Comparison of ENCODE assay signal across 31 cellular contexts in the genomic region with DNA sequence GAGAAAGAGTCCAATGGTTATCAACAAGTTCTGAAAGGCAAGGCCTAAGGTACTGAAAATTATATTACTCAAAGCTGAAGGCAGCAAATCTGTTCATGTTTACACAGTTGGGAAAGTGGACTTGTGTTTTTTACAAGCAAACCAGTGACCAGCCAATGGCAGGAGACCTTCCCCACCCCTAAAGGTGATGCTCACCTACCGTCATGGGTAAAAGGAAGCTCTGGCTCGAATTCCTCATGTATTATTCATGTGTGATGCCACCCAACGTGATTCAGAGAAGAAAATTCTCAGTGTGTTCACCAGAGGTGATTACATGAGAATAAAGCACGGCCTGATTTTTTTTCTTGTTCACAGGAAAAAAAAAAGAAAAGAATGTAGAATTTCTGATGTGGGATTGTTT.
"Had no signal": no experiment of that assay in that cellular context is flagged by ENCODE, and none has a peak within 500 bp of the region (broad histone marks: within the 10 kb centered on the region; RNA-seq: fewer than 3 reads in every experiment).

No MANE protein-coding gene starts in this region.

- H3K27me3 ChIP-seq: brain microvascular endothelial cell, cardiac muscle cell, MG63, Peyer's patch had no signal

- ATAC-seq: activated CD8-positive, alpha-beta T cell treated with anti-CD3 and anti-CD28 coated beads for 36 hours; activated T-cell treated with anti-CD3 and anti-CD28 coated beads, Interleukin-2, amount 50 U/mL, for 72 hours; activated T-helper 17 cell treated with anti-CD3 and anti-CD28 coated beads, Interleukin-2, amount 50 U/mL, for 72 hours had no signal

- H3K4me1 ChIP-seq: Peyer's patch had no signal

- H3K9me3 ChIP-seq: MG63, Peyer's patch had no signal

- DNase-seq: activated CD4-positive, alpha-beta T cell treated with anti-CD3 and anti-CD28 coated beads, Interleukin-2, amount 10 ng/mL, durations not matched to agents 24 days and 14 days; activated CD4-positive, alpha-beta T cell treated with anti-CD3 and anti-CD28 coated beads, Interleukin-2, amount 50 U/mL, for 4 hours; activated CD8-positive, alpha-beta T cell treated with anti-CD3 and anti-CD28 coated beads for 36 hours; activated effector memory CD4-positive, alpha-beta T cell treated with anti-CD3 and anti-CD28 coated beads, Interleukin-2, amount 50 U/mL, for 16 hours; activated naive CD4-positive, alpha-beta T cell; activated naive CD4-positive, alpha-beta T cell treated with anti-CD3 and anti-CD28 coated beads, Interleukin-2, amount 50 U/mL, for 16 hours; activated naive CD8-positive, alpha-beta T cell treated with anti-CD3 and anti-CD28 coated beads for 36 hours; activated T-cell treated with anti-CD3 and anti-CD28 coated beads, Interleukin-2, amount 50 U/mL, for 1 hour; activated T-cell treated with anti-CD3 and anti-CD28 coated beads, Interleukin-2, amount 50 U/mL, for 72 hours; amniotic stem cell; aorta; brain microvascular endothelial cell; Karpas-422; KBM-7; MG63; NCI-H1048; NCI-H1105 treated with DMSO at 0.1 percent for 48 hours; NCI-H1436 treated with DMSO at 0.1 percent for 48 hours; NCI-H1694 treated with DMSO at 0.1 percent for 48 hours; NCI-H2029; NCI-H2171; NCI-H2227 treated with DMSO at 0.1 percent for 48 hours; NCI-H446; NCI-H510A treated with DMSO at 0.1 percent for 48 hours; NCI-H526 treated with DMSO at 0.1 percent for 48 hours; Peyer's patch; Right ventricle myocardium superior; RPMI8226; SW 1271 had no signal

- H3K27ac ChIP-seq: brain microvascular endothelial cell, cardiac muscle cell, Peyer's patch had no signal

- H3K36me3 ChIP-seq: brain microvascular endothelial cell, cardiac muscle cell, MG63, Peyer's patch had no signal

- H3K4me3 ChIP-seq: cardiac muscle cell, MG63, Peyer's patch had no signal
